1 cellular context compared by ENCODE assay signal in the genomic region with DNA sequence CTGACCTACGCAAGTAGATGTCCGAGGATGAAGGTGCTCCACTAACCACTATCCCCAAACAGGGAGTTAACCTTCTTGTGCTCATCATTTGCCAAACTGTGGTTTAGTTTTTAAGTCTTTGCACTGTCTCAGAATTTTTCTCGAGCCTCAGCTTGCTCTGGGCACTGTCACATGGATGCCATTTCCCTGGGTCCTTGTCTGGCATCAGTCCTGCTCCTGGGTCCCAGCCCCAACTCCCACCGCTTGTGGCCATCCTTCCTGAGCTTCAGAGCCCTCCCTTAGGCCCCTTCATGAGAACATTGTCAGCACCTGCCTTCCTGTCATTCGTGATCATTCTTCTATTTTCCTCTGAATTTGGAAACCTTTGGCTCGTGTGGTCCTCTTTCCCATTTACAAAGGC.
TF ChIP-seq lines count a peak whose summit lies in the region.

No MANE protein-coding gene starts in this region.

TF ChIP-seq in HepG2, 621 proteins besides CTCF, POLR2A, EP300 and RAD21:
- TF ChIP-seq ZNF761 (CRISPR knock-in tag; conservative IDR thresholded peaks at IDR 0.05) (no peak), ZNF546 (CRISPR knock-in tag; conservative IDR thresholded peaks at IDR 0.05) (no peak), PHF20 (CRISPR knock-in tag; IDR thresholded peaks at IDR 0.05) (no peak), CREB1 (IDR thresholded peaks at IDR 0.05) (peak; percentile 22; the same call in 1 of the 2 replicates), CREB1 (CRISPR knock-in tag; IDR thresholded peaks at IDR 0.05) (no peak)
